In the genomic region with DNA sequence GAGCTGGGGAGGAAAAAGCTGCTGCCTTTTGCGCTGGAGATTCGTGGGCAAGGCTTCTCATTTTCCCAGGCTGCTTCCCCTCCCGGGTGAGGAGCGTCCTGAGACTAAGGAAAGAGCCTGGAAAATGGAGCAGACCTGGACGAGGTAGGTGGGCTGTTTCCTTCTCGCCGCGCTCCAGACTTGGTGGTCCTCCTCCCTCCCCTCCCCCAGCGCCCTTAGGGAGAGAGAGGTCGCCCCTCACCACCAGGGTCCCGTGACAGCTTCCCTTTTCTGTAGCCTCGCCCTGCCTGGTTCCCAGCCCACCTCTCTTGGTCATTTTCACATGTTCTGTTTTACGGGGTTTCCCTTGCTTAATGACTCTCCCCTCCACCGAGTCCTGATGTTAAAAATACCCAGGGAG, we compare ENCODE assay signal across 7 cellular contexts. TPM values are rescaled to one million over a fixed set of nuclear protein-coding genes. Genes with fewer than 3 reads are reported as not detected.
DNase-seq lines count a peak whose midpoint lies in the region; ATAC-seq and TF ChIP-seq lines count a peak whose summit lies in the region.
"Not testable (repeated sequence)": the region's sequence is repeated elsewhere in the genome, so short reads cannot be mapped to it uniquely, and the experiment has no call there.

No MANE protein-coding gene starts in this region.

- H3K9me1 ChIP-seq in IMR-90 (ENCODE audit: insufficient read depth, low read length), result not testable (repeated sequence)

- not testable (repeated sequence) for H3K4me2 ChIP-seq in IMR-90 (ENCODE audit: low read depth, low read length)

- not testable (repeated sequence) for H4K5ac ChIP-seq in IMR-90 (ENCODE audit: low read depth, low read length)

- not testable (repeated sequence) for H3K4me1 Mint-ChIP-seq in activated B cell treated with CpG ODN at 0.5 μM for 24 hours

- H3K4me3 Mint-ChIP-seq in activated B cell treated with CpG ODN at 0.5 μM for 24 hours, result not testable (repeated sequence)

- not testable (repeated sequence) for H3K14ac ChIP-seq in IMR-90 (replicated peaks; ENCODE audit: low read depth, low read length)

- not testable (repeated sequence) for H3K4ac ChIP-seq in IMR-90 (ENCODE audit: low read depth, low read length)

- H4K8ac ChIP-seq in IMR-90 (ENCODE audit: low read depth in 2 of 2, low read length in 2 of 2), result not testable (repeated sequence)

- H3K27me3 ChIP-seq in IMR-90 (ENCODE audit: control insufficient read depth, insufficient read depth, low read length); body of pancreas; lower lobe of right lung (ENCODE audit: low read depth); psoas muscle (ENCODE audit: insufficient read depth in 3 of 3, low read length in 2 of 3); upper lobe of left lung: not testable (repeated sequence)

- H2BK5ac ChIP-seq in IMR-90 (ENCODE audit: low read depth, low read length, poor library complexity, severe bottlenecking), result not testable (repeated sequence)

- not testable (repeated sequence) for H3K4me3 ChIP-seq in IMR-90 (ENCODE audit: insufficient read depth, low read depth, low read length); body of pancreas; lower lobe of right lung; psoas muscle; upper lobe of left lung

- not testable (repeated sequence) for H2BK15ac ChIP-seq in IMR-90 (ENCODE audit: low read depth, low read length)

- not testable (repeated sequence) for H3K79me1 ChIP-seq in IMR-90 (ENCODE audit: low read depth in 1 of 2, low read length in 2 of 2)

- not testable (repeated sequence) for H3K9me3 ChIP-seq in IMR-90 (ENCODE audit: control insufficient read depth, insufficient read depth, low read length); body of pancreas; lower lobe of right lung; psoas muscle; upper lobe of left lung

- H3K27me3 Mint-ChIP-seq in activated B cell treated with CpG ODN at 0.5 μM for 24 hours, result not testable (repeated sequence)

- not testable (repeated sequence) for H2BK120ac ChIP-seq in IMR-90 (ENCODE audit: low read depth, low read length)

- not testable (repeated sequence) for H4K20me1 ChIP-seq in IMR-90 (ENCODE audit: insufficient read depth, low read length)

- not testable (repeated sequence) for H3K56ac ChIP-seq in IMR-90 (ENCODE audit: extremely low read depth, insufficient read depth, low read length)

- not testable (repeated sequence) for H3K23ac ChIP-seq in IMR-90 (ENCODE audit: low read depth, low read length)

- not testable (repeated sequence) for H2AFZ ChIP-seq in IMR-90 (replicated peaks; ENCODE audit: low read length, poor library complexity)

- not testable (repeated sequence) for H3K27ac ChIP-seq in IMR-90 (ENCODE audit: insufficient read depth, low read length); body of pancreas; lower lobe of right lung; psoas muscle; upper lobe of left lung

- not testable (repeated sequence) for H4K91ac ChIP-seq in IMR-90 (ENCODE audit: insufficient read depth, low read depth, low read length)

- in situ Hi-C loops in IMR-90 (cut with MboI; ENCODE audit: low sequenced_read_pairs), result not testable (repeated sequence)

- not testable (repeated sequence) for H3K4me1 ChIP-seq in IMR-90 (ENCODE audit: control insufficient read depth, insufficient read depth, low read length); body of pancreas; lower lobe of right lung; psoas muscle; upper lobe of left lung

- not testable (repeated sequence) for TF ChIP-seq CTCF in IMR-90 (conservative IDR thresholded peaks at IDR 0.05; ENCODE audit: low read depth, low read length); activated B cell treated with CpG ODN at 0.5 μM for 24 hours (IDR thresholded peaks at IDR 0.05); body of pancreas (IDR thresholded peaks at IDR 0.05); lower lobe of right lung (IDR thresholded peaks at IDR 0.05); psoas muscle (IDR thresholded peaks at IDR 0.05); upper lobe of left lung (IDR thresholded peaks at IDR 0.05)

- intact Hi-C loops in IMR-90 (cut with micrococcal nuclease); activated B cell treated with CpG ODN at 0.5 μM for 24 hours (cut with micrococcal nuclease); body of pancreas (cut with DNase I); left cardiac atrium (cut with DNase I); lower lobe of right lung (cut with DNase I); psoas muscle (cut with DNase I): not testable (repeated sequence)

- not testable (repeated sequence) for H3K9me3 Mint-ChIP-seq in activated B cell treated with CpG ODN at 0.5 μM for 24 hours

- DNase-seq in IMR-90, activated B cell treated with CpG ODN at 0.5 μM for 24 hours, body of pancreas, left cardiac atrium, lower lobe of right lung, psoas muscle, upper lobe of left lung: not testable (repeated sequence)

- TF ChIP-seq POLR2A in IMR-90 (IDR thresholded peaks at IDR 0.05; ENCODE audit: low read depth, low read length); body of pancreas (IDR thresholded peaks at IDR 0.05); upper lobe of left lung (IDR thresholded peaks at IDR 0.05): not testable (repeated sequence)

- H3K18ac ChIP-seq in IMR-90 (ENCODE audit: low read depth, low read length), result not testable (repeated sequence)

- not testable (repeated sequence) for H3K27ac Mint-ChIP-seq in activated B cell treated with CpG ODN at 0.5 μM for 24 hours

- POLR2A ChIA-PET in IMR-90 (lab: Charles Lee; ENCODE audit: unreplicated experiment); activated B cell treated with CpG ODN at 0.5 μM for 24 hours (lab: Charles Lee): not testable (repeated sequence)

- H2AK9ac ChIP-seq in IMR-90 (replicated peaks; ENCODE audit: low read depth, low read length, poor library complexity), result not testable (repeated sequence)

- CTCF ChIA-PET in IMR-90 (lab: Yijun Ruan, JAX); activated B cell treated with CpG ODN at 0.5 μM for 24 hours (lab: Charles Lee): not testable (repeated sequence)

- TF ChIP-seq RAD21 in IMR-90 (IDR thresholded peaks at IDR 0.05; ENCODE audit: low read length), result not testable (repeated sequence)

- not testable (repeated sequence) for H3K36me3 ChIP-seq in IMR-90 (ENCODE audit: control insufficient read depth, insufficient read depth, low read length); body of pancreas (replicated peaks in 1 of 2; ENCODE audit: insufficient read depth in 1 of 2, low read depth in 2 of 2); lower lobe of right lung; psoas muscle (ENCODE audit: insufficient read depth in 1 of 2, low read depth in 1 of 2); upper lobe of left lung

- H3K9ac ChIP-seq in IMR-90 (ENCODE audit: low read depth, low read length), result not testable (repeated sequence)

- TF ChIP-seq EP300 in upper lobe of left lung (IDR thresholded peaks at IDR 0.05), result not testable (repeated sequence)

- not testable (repeated sequence) for H2AK5ac ChIP-seq in IMR-90 (ENCODE audit: low read depth, low read length)

- no CpG with 5 or more reads among the region's 14 CpGs for WGBS in IMR-90 (ENCODE audit: extremely low coverage in 2 of 2, insufficient read length in 1 of 2), 2 experiments
- no CpG with 5 or more reads among the region's 14 CpGs for WGBS in body of pancreas, 2 donors
- no CpG with 5 or more reads among the region's 14 CpGs for WGBS in psoas muscle, 3 donors
- no CpG with 5 or more reads among the region's 14 CpGs for WGBS in upper lobe of left lung, 2 donors

- ATAC-seq in IMR-90 (ENCODE audit: low read depth) (peak; percentile 58), activated B cell treated with CpG ODN at 0.5 μM for 24 hours (ENCODE audit: low read depth) (peak; percentile 38), body of pancreas (peak; percentile 29), left cardiac atrium (peak; percentile 32 to 41), lower lobe of right lung (peak; percentile 49 to 63), psoas muscle (peak; percentile 21 to 43 (median 33)), upper lobe of left lung (ENCODE audit: low FRiP score in 2 of 2) (peak; percentile 41 to 48)

- dilution Hi-C loops in IMR-90 (cut with HindIII; ENCODE audit: low sequenced_read_pairs, unreplicated experiment), result not testable (repeated sequence)

- H3K36me3 Mint-ChIP-seq in activated B cell treated with CpG ODN at 0.5 μM for 24 hours (ENCODE audit: low read depth), result not testable (repeated sequence)

- not testable (repeated sequence) for BruUV-seq in IMR-90 (replicated peaks; lab: Mats Ljungman, UMichigan)

- not testable (repeated sequence) for H2BK20ac ChIP-seq in IMR-90 (ENCODE audit: low read depth, low read length)

RNA-seq across cellular contexts. Expression of a gene that starts 0.4 kb away (rescaled TPM):
- total RNA-seq in IMR-90 (2012; rRNA removed), result 71.4 and 74.4 TPM in 2 replicates
- polyA plus RNA-seq in IMR-90 (2012; rRNA removed), result 27.1 and 36.7 TPM in 2 replicates
- 13.4 and 40.4 TPM in 2 replicates for polyA plus RNA-seq in IMR-90 (2012; cell fraction: cytosol; rRNA removed)
- polyA plus RNA-seq in IMR-90 (2012; cell fraction: nucleus; rRNA removed; ENCODE audit: low replicate concordance), result 42.6 and 113 TPM in 2 replicates
- total RNA-seq in activated B cell treated with CpG ODN at 0.5 μM for 24 hours, result 25.6 and 33.2 TPM in 2 replicates
- 10 to 100 TPM; 36.6 to 49.8 TPM for total RNA-seq in body of pancreas
- total RNA-seq in left cardiac atrium, result 1,000 to 10,000 TPM; 1,013 to 1,607 TPM
- 153 TPM for total RNA-seq in lower lobe of right lung
- 1,000 to 10,000 TPM; 1,830 to 3,658 (median 2,938) TPM for total RNA-seq in psoas muscle
- polyA plus RNA-seq in psoas muscle, result 1,000 to 10,000 TPM in 2 of 3 donors, 100 to 1,000 TPM in 1; 368 to 2,569 (median 1,043) TPM
- total RNA-seq in upper lobe of left lung, result 100 to 1,000 TPM; 106 to 163 (median 138) TPM
